Comparison of ENCODE assay signal across 26 cellular contexts in the genomic region with DNA sequence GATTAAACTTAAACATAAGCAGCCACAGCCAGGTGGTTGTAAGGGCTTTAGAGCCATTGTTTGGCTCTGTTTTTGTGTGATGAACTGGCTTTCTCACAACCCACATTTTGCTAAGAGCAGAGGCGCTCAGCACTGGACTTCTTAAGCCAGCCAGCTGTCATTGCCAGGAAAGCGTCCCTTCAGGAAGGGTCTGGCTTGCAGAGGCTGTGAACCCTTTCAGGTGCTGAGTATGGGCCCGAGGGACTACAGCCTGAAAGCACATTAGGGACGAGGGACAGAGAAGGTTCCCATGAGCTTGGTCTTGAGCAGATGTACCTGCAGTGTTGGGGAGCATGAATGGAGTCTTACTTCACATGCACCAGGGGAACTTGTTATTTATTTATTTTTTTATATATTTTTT.
"Had no signal": no experiment of that assay in that cellular context is flagged by ENCODE, and none has a peak within 500 bp of the region (broad histone marks: within the 10 kb centered on the region; RNA-seq: fewer than 3 reads in every experiment).

No MANE protein-coding gene starts in this region.

- H3K27ac ChIP-seq: ascending aorta, brain microvascular endothelial cell, transverse colon, uterus had no signal

- ATAC-seq: activated CD8-positive, alpha-beta T cell treated with anti-CD3 and anti-CD28 coated beads, Interleukin-2, amount 10 ng/mL, durations not matched to agents 7 days and 5 days; activated naive CD4-positive, alpha-beta T cell treated with anti-CD3 and anti-CD28 coated beads, Interleukin-2, amount 50 U/mL, for 72 hours; activated T-helper 17 cell treated with anti-CD3 and anti-CD28 coated beads, Interleukin-2, amount 50 U/mL, for 72 hours; naive thymus-derived CD8-positive, alpha-beta T cell; stimulated activated memory B cell treated with anti-CD40 and anti-IgM and Interleukin-4, amounts not matched to agents 10 μg/mL and 1 μg/mL and 100 μg/mL, for 72 hours had no signal

- H3K4me1 Mint-ChIP-seq: activated T-helper 17 cell treated with anti-CD3 and anti-CD28 coated beads, Interleukin-2, amount 50 U/mL, for 72 hours; stimulated activated memory B cell treated with anti-CD40 and anti-IgM and Interleukin-4, amounts not matched to agents 10 μg/mL and 1 μg/mL and 100 μg/mL, for 72 hours had no signal

- H3K4me3 Mint-ChIP-seq: activated CD8-positive, alpha-beta T cell treated with anti-CD3 and anti-CD28 coated beads, Interleukin-2, amount 10 ng/mL, durations not matched to agents 7 days and 5 days; activated T-cell treated with anti-CD3 and anti-CD28 coated beads, Interleukin-2, amount 50 U/mL, for 24 hours; activated T-helper 17 cell treated with anti-CD3 and anti-CD28 coated beads, Interleukin-2, amount 50 U/mL, for 72 hours; mesothelial cell of epicardium; naive thymus-derived CD8-positive, alpha-beta T cell; stimulated activated memory B cell treated with anti-CD40 and anti-IgM and Interleukin-4, amounts not matched to agents 10 μg/mL and 1 μg/mL and 100 μg/mL, for 72 hours had no signal

- DNase-seq: activated CD4-positive, alpha-beta T cell treated with anti-CD3 and anti-CD28 coated beads for 1 hour; activated CD4-positive, alpha-beta T cell treated with anti-CD3 and anti-CD28 coated beads, Interleukin-2, amount 50 U/mL, for 1 hour; activated CD8-positive, alpha-beta memory T cell treated with anti-CD3 and anti-CD28 coated beads, Interleukin-2, amount 50 U/mL, for 4 hours; activated CD8-positive, alpha-beta T cell treated with anti-CD3 and anti-CD28 coated beads, Interleukin-2, amount 10 ng/mL, durations not matched to agents 7 days and 5 days; activated T-cell treated with anti-CD3 and anti-CD28 coated beads, Interleukin-2, amount 50 U/mL, for 24 hours; brain microvascular endothelial cell; central memory CD4-positive, alpha-beta T cell; dermis blood vessel endothelial cell; effector CD8-positive, alpha-beta T cell; foreskin melanocyte; hippocampal formation; left ventricle myocardium superior; mammary epithelial cell; naive thymus-derived CD8-positive, alpha-beta T cell; retina; sigmoid colon; stimulated activated CD4-positive, alpha-beta T cell treated with anti-CD3 and anti-CD28 coated beads, Interleukin-15, amount 100 ng/mL, for 24 hours; transverse colon; uterus had no signal

- H3K4me1 ChIP-seq: uterus had no signal

- H3K27me3 ChIP-seq: ascending aorta, brain microvascular endothelial cell, sigmoid colon, transverse colon, uterus had no signal

- H3K4me2 ChIP-seq: smooth muscle cell had no signal

- H3K27ac Mint-ChIP-seq: activated CD8-positive, alpha-beta T cell treated with anti-CD3 and anti-CD28 coated beads, Interleukin-2, amount 10 ng/mL, durations not matched to agents 7 days and 5 days; activated naive CD4-positive, alpha-beta T cell treated with anti-CD3 and anti-CD28 coated beads, Interleukin-2, amount 50 U/mL, for 72 hours; activated T-cell treated with anti-CD3 and anti-CD28 coated beads, Interleukin-2, amount 50 U/mL, for 24 hours; activated T-helper 17 cell treated with anti-CD3 and anti-CD28 coated beads, Interleukin-2, amount 50 U/mL, for 72 hours; progenitor cell of endocrine pancreas; stimulated activated memory B cell treated with anti-CD40 and anti-IgM and Interleukin-4, amounts not matched to agents 10 μg/mL and 1 μg/mL and 100 μg/mL, for 72 hours had no signal

- H3K27me3 Mint-ChIP-seq: activated T-cell treated with anti-CD3 and anti-CD28 coated beads, Interleukin-2, amount 50 U/mL, for 24 hours; activated T-helper 17 cell treated with anti-CD3 and anti-CD28 coated beads, Interleukin-2, amount 50 U/mL, for 72 hours; naive thymus-derived CD8-positive, alpha-beta T cell; progenitor cell of endocrine pancreas; stimulated activated memory B cell treated with anti-CD40 and anti-IgM and Interleukin-4, amounts not matched to agents 10 μg/mL and 1 μg/mL and 100 μg/mL, for 72 hours had no signal

- H3K9me3 Mint-ChIP-seq: activated T-cell treated with anti-CD3 and anti-CD28 coated beads, Interleukin-2, amount 50 U/mL, for 24 hours; activated T-helper 17 cell treated with anti-CD3 and anti-CD28 coated beads, Interleukin-2, amount 50 U/mL, for 72 hours; stimulated activated memory B cell treated with anti-CD40 and anti-IgM and Interleukin-4, amounts not matched to agents 10 μg/mL and 1 μg/mL and 100 μg/mL, for 72 hours had no signal

- H3K36me3 ChIP-seq: ascending aorta, brain microvascular endothelial cell, sigmoid colon, transverse colon, uterus had no signal

- H3K9me3 ChIP-seq: ascending aorta, sigmoid colon, transverse colon, uterus had no signal

- H3K4me3 ChIP-seq: ascending aorta, sigmoid colon, smooth muscle cell, transverse colon, uterus had no signal
